23 cellular contexts compared by ENCODE assay signal in the genomic region with DNA sequence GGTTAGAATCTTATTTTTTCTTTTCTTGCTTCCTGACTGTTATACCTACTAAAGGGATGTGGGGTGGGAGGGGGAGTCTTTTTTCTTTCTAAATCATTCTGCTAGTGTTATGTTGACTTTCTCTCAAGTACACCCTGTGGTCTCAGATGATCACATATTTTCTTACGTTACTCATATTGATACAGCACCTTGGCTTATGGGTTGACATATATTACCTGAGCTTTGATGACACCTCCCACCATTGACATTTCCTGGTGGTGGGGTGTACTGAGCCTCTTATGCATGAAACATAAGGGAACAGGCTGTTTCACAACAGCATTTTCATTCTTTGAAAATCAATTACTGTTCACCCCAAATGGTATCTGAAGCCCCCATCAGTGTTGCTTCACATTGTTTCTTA.
"Had no signal": no experiment of that assay in that cellular context is flagged by ENCODE, and none has a peak within 500 bp of the region (broad histone marks: within the 10 kb centered on the region; RNA-seq: fewer than 3 reads in every experiment).

No MANE protein-coding gene starts in this region.

- DNase-seq: activated CD4-positive, alpha-beta T cell treated with anti-CD3 and anti-CD28 coated beads, Interleukin-2, amount 10 ng/mL, durations not matched to agents 7 days and 5 days; activated naive CD4-positive, alpha-beta T cell treated with anti-CD3 and anti-CD28 coated beads, Interleukin-2, amount 50 U/mL, for 16 hours; amygdala; effector CD8-positive, alpha-beta T cell; heart left ventricle; kidney; left lung; nephron progenitor cell; nucleus accumbens; stimulated activated CD4-positive, alpha-beta T cell treated with anti-CD3 and anti-CD28 coated beads, Interleukin-2, amount 100 ng/mL, for 24 hours; stimulated activated naive B cell treated with anti-CD40 and anti-IgM and Interleukin-4, amounts not matched to agents 10 μg/mL and 1 μg/mL and 100 μg/mL, for 72 hours; substantia nigra; SW 1271; WERI-Rb-1 had no signal

- H3K27ac Mint-ChIP-seq: activated CD4-positive, alpha-beta T cell treated with anti-CD3 and anti-CD28 coated beads, Interleukin-2, amount 10 ng/mL, durations not matched to agents 7 days and 5 days; dendritic cell treated with granulocyte-macrophage colony-stimulating factor and Interleukin-4, amounts not matched to agents 40 ng/mL and 50 ng/mL, for 4 days; mesothelial cell of epicardium; nephron progenitor cell; stimulated activated naive B cell treated with anti-CD40 and anti-IgM and Interleukin-4, amounts not matched to agents 10 μg/mL and 1 μg/mL and 100 μg/mL, for 72 hours had no signal

- H3K27me3 ChIP-seq: cardiac muscle cell, esophagus muscularis mucosa, gastroesophageal sphincter, heart left ventricle, left lung, tibial nerve had no signal

- H3K4me3 Mint-ChIP-seq: activated CD4-positive, alpha-beta T cell treated with anti-CD3 and anti-CD28 coated beads, Interleukin-2, amount 10 ng/mL, durations not matched to agents 7 days and 5 days; dendritic cell treated with granulocyte-macrophage colony-stimulating factor and Interleukin-4, amounts not matched to agents 40 ng/mL and 50 ng/mL, for 4 days; mesothelial cell of epicardium; nephron progenitor cell; stimulated activated naive B cell treated with anti-CD40 and anti-IgM and Interleukin-4, amounts not matched to agents 10 μg/mL and 1 μg/mL and 100 μg/mL, for 72 hours had no signal

- H3K4me1 Mint-ChIP-seq: nephron progenitor cell; stimulated activated naive B cell treated with anti-CD40 and anti-IgM and Interleukin-4, amounts not matched to agents 10 μg/mL and 1 μg/mL and 100 μg/mL, for 72 hours had no signal

- H3K27me3 Mint-ChIP-seq: activated CD4-positive, alpha-beta T cell treated with anti-CD3 and anti-CD28 coated beads, Interleukin-2, amount 10 ng/mL, durations not matched to agents 7 days and 5 days; stimulated activated naive B cell treated with anti-CD40 and anti-IgM and Interleukin-4, amounts not matched to agents 10 μg/mL and 1 μg/mL and 100 μg/mL, for 72 hours had no signal

- H3K36me3 ChIP-seq: cardiac muscle cell, esophagus muscularis mucosa, gastroesophageal sphincter, heart left ventricle, left lung, WERI-Rb-1 had no signal

- ATAC-seq: gastroesophageal sphincter; heart left ventricle; left lung; Right ventricle myocardium inferior; sciatic nerve; stimulated activated naive B cell treated with anti-CD40 and anti-IgM and Interleukin-4, amounts not matched to agents 10 μg/mL and 1 μg/mL and 100 μg/mL, for 72 hours had no signal

- H3K4me3 ChIP-seq: cardiac muscle cell, esophagus muscularis mucosa, gastroesophageal sphincter, heart left ventricle, left lung, smooth muscle cell, tibial nerve had no signal
